ENCODE assay signal across 1 cellular context in genomic region chr1:2496087-2496622, GRCh38.
TF ChIP-seq lines count a peak whose summit lies in the region.

No MANE protein-coding gene starts in this region.

TF ChIP-seq in HepG2, 621 proteins besides CTCF, POLR2A, EP300 and RAD21 (continued from another document and continues in another):
- TF ChIP-seq MNT (IDR thresholded peaks at IDR 0.05) (0 out of 2 replicates have a peak, but pooled peaks have one; percentile 26), XBP1 (CRISPR knock-in tag; IDR thresholded peaks at IDR 0.05) (peak; percentile 96; the same call in 1 of the 2 replicates), ZNF343 (CRISPR knock-in tag; IDR thresholded peaks at IDR 0.05) (no peak), NFE2 (CRISPR knock-in tag; IDR thresholded peaks at IDR 0.05) (no peak), ASH2L (IDR thresholded peaks at IDR 0.05; ENCODE audit: insufficient read length, low read depth, low read length) (no peak), ZKSCAN8 (CRISPR knock-in tag; IDR thresholded peaks at IDR 0.05; ENCODE audit: borderline replicate concordance) (no peak), ZNF513 (CRISPR knock-in tag; conservative IDR thresholded peaks at IDR 0.05) (no peak), ZNF550 (CRISPR knock-in tag; IDR thresholded peaks at IDR 0.05; ENCODE audit: borderline replicate concordance) (no peak), KMT2A (CRISPR knock-in tag; IDR thresholded peaks at IDR 0.05) (no peak), MEF2D (CRISPR knock-in tag; IDR thresholded peaks at IDR 0.05) (no peak), GMEB1 (CRISPR knock-in tag; IDR thresholded peaks at IDR 0.05; ENCODE audit: borderline replicate concordance) (no peak), MYC (CRISPR knock-in tag; IDR thresholded peaks at IDR 0.05; ENCODE audit: borderline replicate concordance) (peak; percentile 48; the same call in 1 of the 2 replicates), HDAC1 (CRISPR knock-in tag; IDR thresholded peaks at IDR 0.05) (no peak), E2F5 (CRISPR knock-in tag; conservative IDR thresholded peaks at IDR 0.05) (no peak), SIX1 (CRISPR knock-in tag; IDR thresholded peaks at IDR 0.05; ENCODE audit: borderline replicate concordance) (no peak), ARNT (IDR thresholded peaks at IDR 0.05) (no peak), ERF (CRISPR knock-in tag; IDR thresholded peaks at IDR 0.05) (no peak), ZNF24 (IDR thresholded peaks at IDR 0.05) (no peak), RNF2 (conservative IDR thresholded peaks at IDR 0.05; ENCODE audit: low read depth) (peak; percentile 54; the same call in 1 of the 2 replicates), ZNF687 (CRISPR knock-in tag; IDR thresholded peaks at IDR 0.05) (peak; percentile 98), FOSL2 (CRISPR knock-in tag; IDR thresholded peaks at IDR 0.05) (peak; percentile 71), KLF6 (CRISPR knock-in tag; IDR thresholded peaks at IDR 0.05) (no peak), ZNF367 (CRISPR knock-in tag; IDR thresholded peaks at IDR 0.05; ENCODE audit: borderline replicate concordance) (no peak), GATA4 (IDR thresholded peaks at IDR 0.05; ENCODE audit: borderline replicate concordance, low read depth) (no peak), PTBP1 (IDR thresholded peaks at IDR 0.05; ENCODE audit: low read depth, low read length, poor library complexity, severe bottlenecking) (no peak), HCFC1 (IDR thresholded peaks at IDR 0.05; ENCODE audit: low read depth, low read length) (no peak), SAFB2 (CRISPR knock-in tag; IDR thresholded peaks at IDR 0.05; ENCODE audit: borderline replicate concordance, low read depth) (no peak), ZMAT3 (CRISPR knock-in tag; conservative IDR thresholded peaks at IDR 0.05) (no peak), HNRNPK (IDR thresholded peaks at IDR 0.05; ENCODE audit: low read depth, low read length, poor library complexity, severe bottlenecking) (no peak), TCF7L2 (IDR thresholded peaks at IDR 0.05; ENCODE audit: low read depth, low read length) (no peak), RCOR2 (CRISPR knock-in tag; IDR thresholded peaks at IDR 0.05) (no peak), ZGPAT (CRISPR knock-in tag; IDR thresholded peaks at IDR 0.05) (peak; percentile 28; the same call in 1 of the 2 replicates), HOXA3 (CRISPR knock-in tag; IDR thresholded peaks at IDR 0.05) (peak; percentile 70), ZBTB25 (CRISPR knock-in tag; IDR thresholded peaks at IDR 0.05) (no peak), IKZF1 (IDR thresholded peaks at IDR 0.05) (no peak), STAG1 (CRISPR knock-in tag; IDR thresholded peaks at IDR 0.05) (no peak; the same call in 1 of the 2 replicates), CBX5 (CRISPR knock-in tag; IDR thresholded peaks at IDR 0.05; ENCODE audit: borderline replicate concordance) (no peak), MXI1 (IDR thresholded peaks at IDR 0.05; ENCODE audit: borderline replicate concordance, low read depth, low read length) (no peak)
- TF ChIP-seq, protein P1, sequence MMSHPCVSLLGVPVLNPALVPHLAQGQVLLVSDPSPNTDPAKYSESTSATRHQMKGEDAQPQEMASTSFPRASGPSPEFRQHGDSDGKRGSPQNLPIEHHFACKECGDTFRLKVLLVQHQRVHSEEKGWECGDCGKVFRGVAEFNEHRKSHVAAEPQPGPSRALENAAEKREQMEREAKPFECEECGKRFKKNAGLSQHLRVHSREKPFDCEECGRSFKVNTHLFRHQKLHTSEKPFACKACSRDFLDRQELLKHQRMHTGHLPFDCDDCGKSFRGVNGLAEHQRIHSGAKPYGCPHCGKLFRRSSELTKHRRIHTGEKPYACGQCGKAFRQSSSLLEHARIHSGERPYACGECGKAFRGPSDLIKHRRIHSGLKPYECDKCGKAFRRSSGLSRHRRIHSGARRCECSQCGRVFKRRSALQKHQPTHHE (CRISPR knock-in tag; IDR thresholded peaks at IDR 0.05; ENCODE audit: borderline replicate concordance) = no peak
- TF ChIP-seq, protein P2, sequence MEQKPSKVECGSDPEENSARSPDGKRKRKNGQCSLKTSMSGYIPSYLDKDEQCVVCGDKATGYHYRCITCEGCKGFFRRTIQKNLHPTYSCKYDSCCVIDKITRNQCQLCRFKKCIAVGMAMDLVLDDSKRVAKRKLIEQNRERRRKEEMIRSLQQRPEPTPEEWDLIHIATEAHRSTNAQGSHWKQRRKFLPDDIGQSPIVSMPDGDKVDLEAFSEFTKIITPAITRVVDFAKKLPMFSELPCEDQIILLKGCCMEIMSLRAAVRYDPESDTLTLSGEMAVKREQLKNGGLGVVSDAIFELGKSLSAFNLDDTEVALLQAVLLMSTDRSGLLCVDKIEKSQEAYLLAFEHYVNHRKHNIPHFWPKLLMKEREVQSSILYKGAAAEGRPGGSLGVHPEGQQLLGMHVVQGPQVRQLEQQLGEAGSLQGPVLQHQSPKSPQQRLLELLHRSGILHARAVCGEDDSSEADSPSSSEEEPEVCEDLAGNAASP (CRISPR knock-in tag; IDR thresholded peaks at IDR 0.05; ENCODE audit: borderline replicate concordance) = no peak
- TF ChIP-seq, protein P3, sequence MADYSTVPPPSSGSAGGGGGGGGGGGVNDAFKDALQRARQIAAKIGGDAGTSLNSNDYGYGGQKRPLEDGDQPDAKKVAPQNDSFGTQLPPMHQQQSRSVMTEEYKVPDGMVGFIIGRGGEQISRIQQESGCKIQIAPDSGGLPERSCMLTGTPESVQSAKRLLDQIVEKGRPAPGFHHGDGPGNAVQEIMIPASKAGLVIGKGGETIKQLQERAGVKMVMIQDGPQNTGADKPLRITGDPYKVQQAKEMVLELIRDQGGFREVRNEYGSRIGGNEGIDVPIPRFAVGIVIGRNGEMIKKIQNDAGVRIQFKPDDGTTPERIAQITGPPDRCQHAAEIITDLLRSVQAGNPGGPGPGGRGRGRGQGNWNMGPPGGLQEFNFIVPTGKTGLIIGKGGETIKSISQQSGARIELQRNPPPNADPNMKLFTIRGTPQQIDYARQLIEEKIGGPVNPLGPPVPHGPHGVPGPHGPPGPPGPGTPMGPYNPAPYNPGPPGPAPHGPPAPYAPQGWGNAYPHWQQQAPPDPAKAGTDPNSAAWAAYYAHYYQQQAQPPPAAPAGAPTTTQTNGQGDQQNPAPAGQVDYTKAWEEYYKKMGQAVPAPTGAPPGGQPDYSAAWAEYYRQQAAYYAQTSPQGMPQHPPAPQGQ (CRISPR knock-in tag; IDR thresholded peaks at IDR 0.05; ENCODE audit: borderline replicate concordance) = no peak
